In genomic region chr4:182189107-182189878, GRCh38 we compare ENCODE assay signal across 1 cellular context.
A peak's percentile ranks its signal among the peaks of the same experiment; 100 is the strongest.
TF ChIP-seq lines count a peak whose summit lies in the region.

No MANE protein-coding gene starts in this region.

TF ChIP-seq in HEK293, 187 proteins besides CTCF, POLR2A, EP300 and RAD21 (continued from another document):
- TF ChIP-seq ZNF18 (tag by site-specific recombination; IDR thresholded peaks at IDR 0.05) = peak; percentile 61; the same call in 1 of the 2 replicates
- no peak for TF ChIP-seq ZNF416 (tag by site-specific recombination; IDR thresholded peaks at IDR 0.05)
- no peak for TF ChIP-seq ZNF280D (tag by site-specific recombination; IDR thresholded peaks at IDR 0.05)
- peak; percentile 44; the same call in 1 of the 2 replicates for TF ChIP-seq ZNF501 (tag by site-specific recombination; IDR thresholded peaks at IDR 0.05)
- no peak for TF ChIP-seq YY1 (tag by site-specific recombination; IDR thresholded peaks at IDR 0.05)
- TF ChIP-seq OSR2 (tag by site-specific recombination; IDR thresholded peaks at IDR 0.05) = peak; percentile 88
- TF ChIP-seq KLF8 (tag by site-specific recombination; IDR thresholded peaks at IDR 0.05) = peak; percentile 87
- TF ChIP-seq ATF2 (tag by site-specific recombination; IDR thresholded peaks at IDR 0.05; ENCODE audit: low read depth) = no peak
- no peak for TF ChIP-seq ZNF138 (tag by site-specific recombination; IDR thresholded peaks at IDR 0.05; ENCODE audit: borderline replicate concordance)
- TF ChIP-seq ZNF214 (tag by site-specific recombination; IDR thresholded peaks at IDR 0.05; ENCODE audit: borderline replicate concordance) = no peak
- TF ChIP-seq ZNF10 (tag by site-specific recombination; IDR thresholded peaks at IDR 0.05) = no peak
- no peak for TF ChIP-seq ZNF169 (tag by site-specific recombination; IDR thresholded peaks at IDR 0.05)
- TF ChIP-seq SP2 (tag by site-specific recombination; IDR thresholded peaks at IDR 0.05) = peak; percentile 32; the same call in 1 of the 2 replicates
- no peak for TF ChIP-seq OVOL3 (tag by site-specific recombination; IDR thresholded peaks at IDR 0.05)
- peak; percentile 58 for TF ChIP-seq PRDM10 (tag by site-specific recombination; IDR thresholded peaks at IDR 0.05)
- TF ChIP-seq ZNF121 (tag by site-specific recombination; IDR thresholded peaks at IDR 0.05) = no peak
- TF ChIP-seq ZNF621 (tag by site-specific recombination; IDR thresholded peaks at IDR 0.05) = no peak
- no peak for TF ChIP-seq ZNF670 (tag by site-specific recombination; IDR thresholded peaks at IDR 0.05; ENCODE audit: low read depth)
- TF ChIP-seq ZNF366 (tag by site-specific recombination; conservative IDR thresholded peaks at IDR 0.05) = peak; percentile 40; the same call in 1 of the 2 replicates
- TF ChIP-seq ZSCAN18 (tag by site-specific recombination; IDR thresholded peaks at IDR 0.05) = no peak
- no peak for TF ChIP-seq ZNF148 (tag by site-specific recombination; IDR thresholded peaks at IDR 0.05; ENCODE audit: borderline replicate concordance)
- peak; percentile 69; the same call in 1 of the 2 replicates for TF ChIP-seq KLF7 (tag by site-specific recombination; IDR thresholded peaks at IDR 0.05; ENCODE audit: borderline replicate concordance)
- TF ChIP-seq IKZF3 (tag by site-specific recombination; IDR thresholded peaks at IDR 0.05) = 0 out of 2 replicates have a peak, but pooled peaks have one; percentile 42
- no peak for TF ChIP-seq KLF16 (tag by site-specific recombination; IDR thresholded peaks at IDR 0.05)
- TF ChIP-seq ZNF311 (tag by site-specific recombination; IDR thresholded peaks at IDR 0.05; ENCODE audit: borderline replicate concordance) = no peak
- no peak; the same call in 1 of the 2 replicates for TF ChIP-seq ZIC2 (tag by site-specific recombination; IDR thresholded peaks at IDR 0.05)
- 0 out of 2 replicates have a peak, but pooled peaks have one; percentile 19 for TF ChIP-seq ZNF362 (tag by site-specific recombination; IDR thresholded peaks at IDR 0.05)
- no peak for TF ChIP-seq PRDM2 (tag by site-specific recombination; IDR thresholded peaks at IDR 0.05; ENCODE audit: borderline replicate concordance)
- TF ChIP-seq ZFHX2 (tag by site-specific recombination; conservative IDR thresholded peaks at IDR 0.05) = peak; percentile 97
- TF ChIP-seq ZNF24 (tag by site-specific recombination; IDR thresholded peaks at IDR 0.05) = peak; percentile 39; the same call in 1 of the 2 replicates
- TF ChIP-seq ZSCAN4 (tag by site-specific recombination; IDR thresholded peaks at IDR 0.05) = peak; percentile 89
- TF ChIP-seq ZNF596 (tag by site-specific recombination; IDR thresholded peaks at IDR 0.05) = no peak
- TF ChIP-seq ZNF580 (tag by site-specific recombination; IDR thresholded peaks at IDR 0.05) = peak; percentile 54; the same call in 1 of the 2 replicates
